Comparison of ENCODE assay signal across 1 cellular context in genomic region chr3:32432045-32432710, GRCh38.
TF ChIP-seq lines count a peak whose summit lies in the region.

No MANE protein-coding gene starts in this region.

TF ChIP-seq in K562, 482 proteins besides CTCF, POLR2A, EP300 and RAD21 (continued from another document):
- TF ChIP-seq THRB (CRISPR knock-in tag; conservative IDR thresholded peaks at IDR 0.05) (no peak), HMG20B (CRISPR knock-in tag; IDR thresholded peaks at IDR 0.05) (no peak), TFAP4 (CRISPR knock-in tag; IDR thresholded peaks at IDR 0.05; ENCODE audit: borderline replicate concordance) (no peak), RFX1 (IDR thresholded peaks at IDR 0.05) (peak; percentile 39; the same call in 1 of the 2 replicates), CCAR2 (IDR thresholded peaks at IDR 0.05; ENCODE audit: low read depth, low read length) (no peak)
